Comparison of ENCODE assay signal across 1 cellular context in genomic region chr22:35821654-35822053, GRCh38.
TF ChIP-seq lines count a peak whose summit lies in the region.

No MANE protein-coding gene starts in this region.

TF ChIP-seq in HepG2, 621 proteins besides CTCF, POLR2A, EP300 and RAD21 (continued from another document and continues in another):
- TF ChIP-seq ZC3H4 (CRISPR knock-in tag; IDR thresholded peaks at IDR 0.05; ENCODE audit: borderline replicate concordance), result no peak
- TF ChIP-seq SOX6 (IDR thresholded peaks at IDR 0.05), result no peak
- peak; percentile 57; the same call in 1 of the 2 replicates for TF ChIP-seq SOX6 (CRISPR knock-in tag; IDR thresholded peaks at IDR 0.05)
- no peak for TF ChIP-seq ZNF205 (CRISPR knock-in tag; IDR thresholded peaks at IDR 0.05)
- peak; percentile 95 for TF ChIP-seq SP5 (CRISPR knock-in tag; IDR thresholded peaks at IDR 0.05; ENCODE audit: borderline replicate concordance, low read depth)
- 0 out of 2 replicates have a peak, but pooled peaks have one; percentile 13 for TF ChIP-seq FOSL2 (CRISPR knock-in tag; IDR thresholded peaks at IDR 0.05)
- TF ChIP-seq NBN (conservative IDR thresholded peaks at IDR 0.05), result no peak
- TF ChIP-seq RXRB (CRISPR knock-in tag; IDR thresholded peaks at IDR 0.05; ENCODE audit: borderline replicate concordance), result peak; percentile 80
- peak; percentile 20; the same call in 1 of the 2 replicates for TF ChIP-seq ZNF609 (CRISPR knock-in tag; IDR thresholded peaks at IDR 0.05; ENCODE audit: borderline replicate concordance)
- peak; percentile 52; the same call in 1 of the 2 replicates for TF ChIP-seq KAT8 (CRISPR knock-in tag; IDR thresholded peaks at IDR 0.05)
- TF ChIP-seq PHF8 (CRISPR knock-in tag; IDR thresholded peaks at IDR 0.05), result no peak
- TF ChIP-seq SOX13 (IDR thresholded peaks at IDR 0.05), result no peak
- TF ChIP-seq SOX13 (CRISPR knock-in tag; conservative IDR thresholded peaks at IDR 0.05 in 1 of 2, IDR thresholded peaks at IDR 0.05 in 1 of 2), result peak in 1 of 2 experiments; percentile 31; a peak in 1 of 4 replicates
- TF ChIP-seq, protein P1, sequence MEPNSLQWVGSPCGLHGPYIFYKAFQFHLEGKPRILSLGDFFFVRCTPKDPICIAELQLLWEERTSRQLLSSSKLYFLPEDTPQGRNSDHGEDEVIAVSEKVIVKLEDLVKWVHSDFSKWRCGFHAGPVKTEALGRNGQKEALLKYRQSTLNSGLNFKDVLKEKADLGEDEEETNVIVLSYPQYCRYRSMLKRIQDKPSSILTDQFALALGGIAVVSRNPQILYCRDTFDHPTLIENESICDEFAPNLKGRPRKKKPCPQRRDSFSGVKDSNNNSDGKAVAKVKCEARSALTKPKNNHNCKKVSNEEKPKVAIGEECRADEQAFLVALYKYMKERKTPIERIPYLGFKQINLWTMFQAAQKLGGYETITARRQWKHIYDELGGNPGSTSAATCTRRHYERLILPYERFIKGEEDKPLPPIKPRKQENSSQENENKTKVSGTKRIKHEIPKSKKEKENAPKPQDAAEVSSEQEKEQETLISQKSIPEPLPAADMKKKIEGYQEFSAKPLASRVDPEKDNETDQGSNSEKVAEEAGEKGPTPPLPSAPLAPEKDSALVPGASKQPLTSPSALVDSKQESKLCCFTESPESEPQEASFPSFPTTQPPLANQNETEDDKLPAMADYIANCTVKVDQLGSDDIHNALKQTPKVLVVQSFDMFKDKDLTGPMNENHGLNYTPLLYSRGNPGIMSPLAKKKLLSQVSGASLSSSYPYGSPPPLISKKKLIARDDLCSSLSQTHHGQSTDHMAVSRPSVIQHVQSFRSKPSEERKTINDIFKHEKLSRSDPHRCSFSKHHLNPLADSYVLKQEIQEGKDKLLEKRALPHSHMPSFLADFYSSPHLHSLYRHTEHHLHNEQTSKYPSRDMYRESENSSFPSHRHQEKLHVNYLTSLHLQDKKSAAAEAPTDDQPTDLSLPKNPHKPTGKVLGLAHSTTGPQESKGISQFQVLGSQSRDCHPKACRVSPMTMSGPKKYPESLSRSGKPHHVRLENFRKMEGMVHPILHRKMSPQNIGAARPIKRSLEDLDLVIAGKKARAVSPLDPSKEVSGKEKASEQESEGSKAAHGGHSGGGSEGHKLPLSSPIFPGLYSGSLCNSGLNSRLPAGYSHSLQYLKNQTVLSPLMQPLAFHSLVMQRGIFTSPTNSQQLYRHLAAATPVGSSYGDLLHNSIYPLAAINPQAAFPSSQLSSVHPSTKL (CRISPR knock-in tag; IDR thresholded peaks at IDR 0.05), result peak; percentile 45; the same call in 1 of the 2 replicates
- TF ChIP-seq ZNF446 (CRISPR knock-in tag; IDR thresholded peaks at IDR 0.05), result no peak
- TF ChIP-seq ZNF180 (CRISPR knock-in tag; IDR thresholded peaks at IDR 0.05; ENCODE audit: borderline replicate concordance, low read depth), result no peak
- TF ChIP-seq, protein P2, sequence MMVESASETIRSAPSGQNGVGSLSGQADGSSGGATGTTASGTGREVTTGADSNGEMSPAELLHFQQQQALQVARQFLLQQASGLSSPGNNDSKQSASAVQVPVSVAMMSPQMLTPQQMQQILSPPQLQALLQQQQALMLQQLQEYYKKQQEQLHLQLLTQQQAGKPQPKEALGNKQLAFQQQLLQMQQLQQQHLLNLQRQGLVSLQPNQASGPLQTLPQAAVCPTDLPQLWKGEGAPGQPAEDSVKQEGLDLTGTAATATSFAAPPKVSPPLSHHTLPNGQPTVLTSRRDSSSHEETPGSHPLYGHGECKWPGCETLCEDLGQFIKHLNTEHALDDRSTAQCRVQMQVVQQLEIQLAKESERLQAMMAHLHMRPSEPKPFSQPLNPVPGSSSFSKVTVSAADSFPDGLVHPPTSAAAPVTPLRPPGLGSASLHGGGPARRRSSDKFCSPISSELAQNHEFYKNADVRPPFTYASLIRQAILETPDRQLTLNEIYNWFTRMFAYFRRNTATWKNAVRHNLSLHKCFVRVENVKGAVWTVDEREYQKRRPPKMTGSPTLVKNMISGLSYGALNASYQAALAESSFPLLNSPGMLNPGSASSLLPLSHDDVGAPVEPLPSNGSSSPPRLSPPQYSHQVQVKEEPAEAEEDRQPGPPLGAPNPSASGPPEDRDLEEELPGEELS (CRISPR knock-in tag; IDR thresholded peaks at IDR 0.05), result peak; percentile 79
- TF ChIP-seq, protein P3, sequence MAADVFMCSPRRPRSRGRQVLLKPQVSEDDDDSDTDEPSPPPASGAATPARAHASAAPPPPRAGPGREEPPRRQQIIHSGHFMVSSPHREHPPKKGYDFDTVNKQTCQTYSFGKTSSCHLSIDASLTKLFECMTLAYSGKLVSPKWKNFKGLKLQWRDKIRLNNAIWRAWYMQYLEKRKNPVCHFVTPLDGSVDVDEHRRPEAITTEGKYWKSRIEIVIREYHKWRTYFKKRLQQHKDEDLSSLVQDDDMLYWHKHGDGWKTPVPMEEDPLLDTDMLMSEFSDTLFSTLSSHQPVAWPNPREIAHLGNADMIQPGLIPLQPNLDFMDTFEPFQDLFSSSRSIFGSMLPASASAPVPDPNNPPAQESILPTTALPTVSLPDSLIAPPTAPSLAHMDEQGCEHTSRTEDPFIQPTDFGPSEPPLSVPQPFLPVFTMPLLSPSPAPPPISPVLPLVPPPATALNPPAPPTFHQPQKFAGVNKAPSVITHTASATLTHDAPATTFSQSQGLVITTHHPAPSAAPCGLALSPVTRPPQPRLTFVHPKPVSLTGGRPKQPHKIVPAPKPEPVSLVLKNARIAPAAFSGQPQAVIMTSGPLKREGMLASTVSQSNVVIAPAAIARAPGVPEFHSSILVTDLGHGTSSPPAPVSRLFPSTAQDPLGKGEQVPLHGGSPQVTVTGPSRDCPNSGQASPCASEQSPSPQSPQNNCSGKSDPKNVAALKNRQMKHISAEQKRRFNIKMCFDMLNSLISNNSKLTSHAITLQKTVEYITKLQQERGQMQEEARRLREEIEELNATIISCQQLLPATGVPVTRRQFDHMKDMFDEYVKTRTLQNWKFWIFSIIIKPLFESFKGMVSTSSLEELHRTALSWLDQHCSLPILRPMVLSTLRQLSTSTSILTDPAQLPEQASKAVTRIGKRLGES (CRISPR knock-in tag; IDR thresholded peaks at IDR 0.05; ENCODE audit: borderline replicate concordance), result no peak
- no peak for TF ChIP-seq ZNF589 (CRISPR knock-in tag; conservative IDR thresholded peaks at IDR 0.05)
- no peak for TF ChIP-seq ZNF558 (CRISPR knock-in tag; IDR thresholded peaks at IDR 0.05; ENCODE audit: borderline replicate concordance)
- peak; percentile 63 for TF ChIP-seq BCL6 (CRISPR knock-in tag; IDR thresholded peaks at IDR 0.05)
- peak; percentile 55 for TF ChIP-seq RARA (CRISPR knock-in tag; IDR thresholded peaks at IDR 0.05)
- TF ChIP-seq ELF3 (CRISPR knock-in tag; IDR thresholded peaks at IDR 0.05), result no peak
- TF ChIP-seq, protein P4, sequence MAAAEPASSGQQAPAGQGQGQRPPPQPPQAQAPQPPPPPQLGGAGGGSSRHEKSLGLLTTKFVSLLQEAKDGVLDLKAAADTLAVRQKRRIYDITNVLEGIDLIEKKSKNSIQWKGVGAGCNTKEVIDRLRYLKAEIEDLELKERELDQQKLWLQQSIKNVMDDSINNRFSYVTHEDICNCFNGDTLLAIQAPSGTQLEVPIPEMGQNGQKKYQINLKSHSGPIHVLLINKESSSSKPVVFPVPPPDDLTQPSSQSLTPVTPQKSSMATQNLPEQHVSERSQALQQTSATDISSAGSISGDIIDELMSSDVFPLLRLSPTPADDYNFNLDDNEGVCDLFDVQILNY (CRISPR knock-in tag; conservative IDR thresholded peaks at IDR 0.05), result no peak
- no peak for TF ChIP-seq ZNF282 (IDR thresholded peaks at IDR 0.05; ENCODE audit: partially characterized antibody)
- TF ChIP-seq FOXA1 (IDR thresholded peaks at IDR 0.05), result no peak
- 0 out of 2 replicates have a peak, but pooled peaks have one; percentile 13 for TF ChIP-seq FOXA1 (CRISPR knock-in tag; IDR thresholded peaks at IDR 0.05)
- no peak for TF ChIP-seq NONO (IDR thresholded peaks at IDR 0.05)
- no peak for TF ChIP-seq NONO (CRISPR knock-in tag; conservative IDR thresholded peaks at IDR 0.05)
- no peak for TF ChIP-seq ZNF572 (CRISPR knock-in tag; IDR thresholded peaks at IDR 0.05)
- peak; percentile 20; the same call in 1 of the 2 replicates for TF ChIP-seq ZNF644 (CRISPR knock-in tag; IDR thresholded peaks at IDR 0.05; ENCODE audit: low read depth)
- TF ChIP-seq, protein P5, sequence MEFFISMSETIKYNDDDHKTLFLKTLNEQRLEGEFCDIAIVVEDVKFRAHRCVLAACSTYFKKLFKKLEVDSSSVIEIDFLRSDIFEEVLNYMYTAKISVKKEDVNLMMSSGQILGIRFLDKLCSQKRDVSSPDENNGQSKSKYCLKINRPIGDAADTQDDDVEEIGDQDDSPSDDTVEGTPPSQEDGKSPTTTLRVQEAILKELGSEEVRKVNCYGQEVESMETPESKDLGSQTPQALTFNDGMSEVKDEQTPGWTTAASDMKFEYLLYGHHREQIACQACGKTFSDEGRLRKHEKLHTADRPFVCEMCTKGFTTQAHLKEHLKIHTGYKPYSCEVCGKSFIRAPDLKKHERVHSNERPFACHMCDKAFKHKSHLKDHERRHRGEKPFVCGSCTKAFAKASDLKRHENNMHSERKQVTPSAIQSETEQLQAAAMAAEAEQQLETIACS (CRISPR knock-in tag; IDR thresholded peaks at IDR 0.05), result no peak
- peak; percentile 69; the same call in 1 of the 2 replicates for TF ChIP-seq TBX2 (CRISPR knock-in tag; IDR thresholded peaks at IDR 0.05; ENCODE audit: borderline replicate concordance)
- TF ChIP-seq ZNF383 (CRISPR knock-in tag; IDR thresholded peaks at IDR 0.05; ENCODE audit: borderline replicate concordance), result no peak
- TF ChIP-seq FLYWCH1 (CRISPR knock-in tag; IDR thresholded peaks at IDR 0.05), result no peak
- TF ChIP-seq, protein P6, sequence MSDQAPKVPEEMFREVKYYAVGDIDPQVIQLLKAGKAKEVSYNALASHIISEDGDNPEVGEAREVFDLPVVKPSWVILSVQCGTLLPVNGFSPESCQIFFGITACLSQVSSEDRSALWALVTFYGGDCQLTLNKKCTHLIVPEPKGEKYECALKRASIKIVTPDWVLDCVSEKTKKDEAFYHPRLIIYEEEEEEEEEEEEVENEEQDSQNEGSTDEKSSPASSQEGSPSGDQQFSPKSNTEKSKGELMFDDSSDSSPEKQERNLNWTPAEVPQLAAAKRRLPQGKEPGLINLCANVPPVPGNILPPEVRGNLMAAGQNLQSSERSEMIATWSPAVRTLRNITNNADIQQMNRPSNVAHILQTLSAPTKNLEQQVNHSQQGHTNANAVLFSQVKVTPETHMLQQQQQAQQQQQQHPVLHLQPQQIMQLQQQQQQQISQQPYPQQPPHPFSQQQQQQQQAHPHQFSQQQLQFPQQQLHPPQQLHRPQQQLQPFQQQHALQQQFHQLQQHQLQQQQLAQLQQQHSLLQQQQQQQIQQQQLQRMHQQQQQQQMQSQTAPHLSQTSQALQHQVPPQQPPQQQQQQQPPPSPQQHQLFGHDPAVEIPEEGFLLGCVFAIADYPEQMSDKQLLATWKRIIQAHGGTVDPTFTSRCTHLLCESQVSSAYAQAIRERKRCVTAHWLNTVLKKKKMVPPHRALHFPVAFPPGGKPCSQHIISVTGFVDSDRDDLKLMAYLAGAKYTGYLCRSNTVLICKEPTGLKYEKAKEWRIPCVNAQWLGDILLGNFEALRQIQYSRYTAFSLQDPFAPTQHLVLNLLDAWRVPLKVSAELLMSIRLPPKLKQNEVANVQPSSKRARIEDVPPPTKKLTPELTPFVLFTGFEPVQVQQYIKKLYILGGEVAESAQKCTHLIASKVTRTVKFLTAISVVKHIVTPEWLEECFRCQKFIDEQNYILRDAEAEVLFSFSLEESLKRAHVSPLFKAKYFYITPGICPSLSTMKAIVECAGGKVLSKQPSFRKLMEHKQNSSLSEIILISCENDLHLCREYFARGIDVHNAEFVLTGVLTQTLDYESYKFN (CRISPR knock-in tag; conservative IDR thresholded peaks at IDR 0.05), result peak; percentile 59
- no peak for TF ChIP-seq PHF20 (CRISPR knock-in tag; IDR thresholded peaks at IDR 0.05)
- peak; percentile 28; the same call in 1 of the 2 replicates for TF ChIP-seq SOX5 (CRISPR knock-in tag; IDR thresholded peaks at IDR 0.05; ENCODE audit: borderline replicate concordance)
- TF ChIP-seq CEBPG (CRISPR knock-in tag; IDR thresholded peaks at IDR 0.05), result peak; percentile 9; the same call in 1 of the 2 replicates
- TF ChIP-seq TBX3 (IDR thresholded peaks at IDR 0.05; ENCODE audit: borderline replicate concordance), result peak; percentile 56; the same call in 1 of the 2 replicates
- TF ChIP-seq FOXA3 (CRISPR knock-in tag; IDR thresholded peaks at IDR 0.05), result peak; percentile 59; the same call in 1 of the 2 replicates
- no peak for TF ChIP-seq FOXP1 (IDR thresholded peaks at IDR 0.05)
- TF ChIP-seq FOXP1 (CRISPR knock-in tag; IDR thresholded peaks at IDR 0.05), result peak; percentile 84
- no peak for TF ChIP-seq RARG (CRISPR knock-in tag; IDR thresholded peaks at IDR 0.05; ENCODE audit: low read depth)
- no peak for TF ChIP-seq XBP1 (CRISPR knock-in tag; IDR thresholded peaks at IDR 0.05)
- TF ChIP-seq RXRA (CRISPR knock-in tag; IDR thresholded peaks at IDR 0.05), result peak; percentile 53; the same call in 1 of the 2 replicates
- TF ChIP-seq ZNF652 (CRISPR knock-in tag; IDR thresholded peaks at IDR 0.05; ENCODE audit: borderline replicate concordance, low read depth), result peak; percentile 79
- TF ChIP-seq FOXM1 (CRISPR knock-in tag; IDR thresholded peaks at IDR 0.05), result no peak
- peak; percentile 15; the same call in 1 of the 2 replicates for TF ChIP-seq FOXO1 (CRISPR knock-in tag; IDR thresholded peaks at IDR 0.05)
- TF ChIP-seq ETV5 (CRISPR knock-in tag; IDR thresholded peaks at IDR 0.05; ENCODE audit: borderline replicate concordance), result peak; percentile 70; the same call in 1 of the 2 replicates
